28 cellular contexts compared by ENCODE assay signal in genomic region chr6:82249381-82250253, GRCh38. TPM values are rescaled to one million over a fixed set of nuclear protein-coding genes. Genes with fewer than 3 reads are reported as not detected.
A peak's percentile ranks its signal among the peaks of the same experiment; 100 is the strongest.
DNase-seq lines count a peak whose midpoint lies in the region; ATAC-seq and TF ChIP-seq lines count a peak whose summit lies in the region.
"Had no signal": no experiment of that assay in that cellular context is flagged by ENCODE, and none has a peak within 500 bp of the region (broad histone marks: within the 10 kb centered on the region; RNA-seq: fewer than 3 reads in every experiment).

No MANE protein-coding gene starts in this region.

- H3K27ac ChIP-seq in transverse colon (peak overlapping the region in 3 of 4 donors; percentile 94 to 96 (median 94)), right cardiac atrium (ENCODE audit: low read length) (no peak overlapping the region)
- H3K27ac ChIP-seq: SJSA1 had no signal

- H3K4me3 ChIP-seq in transverse colon: peak overlapping the region in 1 of 4 donors; percentile 75
- H3K4me3 ChIP-seq in right cardiac atrium (ENCODE audit: low read length): no peak overlapping the region
- no peak overlapping the region for H3K4me3 ChIP-seq in HAP-1
- H3K4me3 ChIP-seq: right atrium auricular region, SJSA1, thyroid gland had no signal

- in situ Hi-C loops in transverse colon (cut with MboI; ENCODE audit: low pct_ligation_motif_present in 1 of 4, low pct_unique_long_range_greater_than_20kb in 1 of 4, low sequenced_read_pairs in 3 of 4): loop anchor here in 2 of 4 donors (25.0 kb wide), 2 partner anchors 938 to 963 kb away; partner anchors contain the start of genes PGM3 (in 1 of the 2) and RWDD2A (in 1 of the 2)
- in situ Hi-C loops in HAP-1 (cut with MboI; ENCODE audit: low sequenced_read_pairs): loop anchor here (10.0 to 25.0 kb wide), 2 partner anchors 338 to 805 kb away; no protein-coding TSS in a partner anchor

- H3K36me3 ChIP-seq in transverse colon (no peaks in the 10 kb centered on the region), HAP-1 (replicated peaks) (peaks cover 3% of the 10 kb centered on the region)
- H3K36me3 ChIP-seq: right atrium auricular region, thyroid gland had no signal

- intact Hi-C loops in transverse colon (cut with DNase I; ENCODE audit: low total_unique reads) (no loop called here), right cardiac atrium (cut with DNase I) (loop anchor here in 2 of 4 donors (2.0 to 5.0 kb wide), 2 partner anchors 807 to 808 kb away; no protein-coding TSS in a partner anchor)

- 88 to 92% methylated on average over 8 to 12 of the region's 12 CpGs for WGBS in transverse colon (ENCODE audit: low coverage in 1 of 2), 2 donors
- 85% methylated on average over 12 of the region's 12 CpGs for WGBS in right cardiac atrium

- no peak for TF ChIP-seq CTCF in transverse colon (IDR thresholded peaks at IDR 0.05)

- no peak for ATAC-seq in right cardiac atrium
- ATAC-seq: left colon; stimulated activated naive CD8-positive, alpha-beta T cell treated with anti-CD3 and anti-CD28 coated beads, Interleukin-15, amount 100 ng/mL, for 72 hours; WTC11 had no signal

- TF ChIP-seq POLR2A in transverse colon (IDR thresholded peaks at IDR 0.05): no peak

- H3K27me3 ChIP-seq in transverse colon (no peaks in the 10 kb centered on the region), right cardiac atrium (ENCODE audit: control insufficient read depth, insufficient read depth) (no peaks in the 10 kb centered on the region), HAP-1 (ENCODE audit: low read depth) (no peaks in the 10 kb centered on the region)
- H3K27me3 ChIP-seq: right atrium auricular region, SJSA1, thyroid gland had no signal

- no peaks in the 10 kb centered on the region for H3K9me3 ChIP-seq in transverse colon
- no peaks in the 10 kb centered on the region for H3K9me3 ChIP-seq in right cardiac atrium (ENCODE audit: control insufficient read depth, low read length)
- no peaks in the 10 kb centered on the region for H3K9me3 ChIP-seq in HAP-1
- H3K9me3 ChIP-seq: right atrium auricular region, thyroid gland had no signal

- H3K4me1 ChIP-seq in transverse colon (peaks cover 15 to 29% (median 23%) of the 10 kb centered on the region in 4 donors), right cardiac atrium (ENCODE audit: control insufficient read depth, insufficient read depth, low read length) (no peaks in the 10 kb centered on the region), HAP-1 (peaks cover 21% of the 10 kb centered on the region)

- DNase-seq in NCI-H226 (peak; percentile 25), amniotic epithelial cell (ENCODE audit: low read depth) (peak; percentile 82), kidney glomerular epithelial cell (lab: John Stamatoyannopoulos, UW) (peak; percentile 11), transverse colon (no peak), NCI-H2081 treated with DMSO at 0.1 percent for 48 hours (lab: John Stamatoyannopoulos, UW) (no peak), right cardiac atrium (no peak), HAP-1 (ENCODE audit: low spot score in 2 of 2) (no peak)
- DNase-seq: activated CD4-positive, alpha-beta T cell treated with anti-CD3 and anti-CD28 coated beads, Interleukin-2, amount 10 ng/mL, durations not matched to agents 24 days and 14 days; activated effector memory CD4-positive, alpha-beta T cell treated with Interleukin-2 at 50 U/mL for 16 hours; activated naive CD8-positive, alpha-beta T cell treated with anti-CD3 and anti-CD28 coated beads for 36 hours; C1 segment of cervical spinal cord; cerebellar nuclear complex; COR-L47; GDM1; HCEC 1CT; hypothalamus; NCI-H446; NCI-H748 treated with DMSO at 0.1 percent for 48 hours; posterior cingulate gyrus; RPMI8226; stimulated activated CD8-positive, alpha-beta memory T cell treated with anti-CD3 and anti-CD28 coated beads, Interleukin-4, amount 100 ng/mL, for 48 hours; stimulated activated naive CD8-positive, alpha-beta T cell treated with anti-CD3 and anti-CD28 coated beads, Interleukin-15, amount 100 ng/mL, for 72 hours; T-helper 1 cell; thyroid gland had no signal

- TF ChIP-seq EP300 in transverse colon (IDR thresholded peaks at IDR 0.05; ENCODE audit: low read depth): no peak

RNA-seq across cellular contexts. Expression of gene IBTK, which starts 2.1 kb away (rescaled TPM):
- total RNA-seq in transverse colon: 10 to 100 TPM; 23.6 to 40.5 (median 34.4) TPM
- 10 to 100 TPM; 24.2 to 39.1 (median 27.0) TPM for total RNA-seq in right cardiac atrium
- 16.9 TPM for polyA plus RNA-seq in right cardiac atrium

Comparison
In these comparisons a context has a peak if more than half of its experiments do, and no peak if none do; other contexts are left out.
1. DNase-seq: peak in NCI-H226 (single experiment), amniotic epithelial cell (single experiment) and kidney glomerular epithelial cell (single experiment); none in transverse colon (single experiment), NCI-H2081 treated with DMSO at 0.1 percent for 48 hours (single experiment), right cardiac atrium (0 of 3) and HAP-1 (0 of 2).